In genomic region chr2:110090164-110090563, GRCh38 we compare ENCODE assay signal across 7 cellular contexts. TPM values are rescaled to one million over a fixed set of nuclear protein-coding genes. Genes with fewer than 3 reads are reported as not detected.
"Had no signal": no experiment of that assay in that cellular context is flagged by ENCODE, and none has a peak within 500 bp of the region (broad histone marks: within the 10 kb centered on the region; RNA-seq: fewer than 3 reads in every experiment).

No MANE protein-coding gene starts in this region.

RNA-seq across cellular contexts. Expression of gene MALL, which starts 25.5 kb away (rescaled TPM):
- total RNA-seq: activated B cell treated with CpG ODN at 0.5 μM for 24 hours; activated CD4-positive, alpha-beta memory T cell treated with anti-CD3 and anti-CD28 coated beads, Interleukin-2, amount 10 ng/mL, durations not matched to agents 7 days and 5 days; activated CD8-positive, alpha-beta memory T cell treated with anti-CD3 and anti-CD28 coated beads, Interleukin-2, amount 10 ng/mL, durations not matched to agents 7 days and 5 days; activated CD8-positive, alpha-beta T cell treated with anti-CD3 and anti-CD28 coated beads for 36 hours; activated CD8-positive, alpha-beta T cell treated with anti-CD3 and anti-CD28 coated beads, Interleukin-2, amount 10 ng/mL, durations not matched to agents 7 days and 5 days; T-helper 1 cell treated with Interleukin-12 subunit alpha and Interleukin-12 subunit beta and Interleukin-4 antibody, amounts not matched to agents 30 ng/mL and 1 ng/mL, for 36 hours; T-helper 2 cell treated with Interferon-gamma antibody and Interleukin-4, amounts not matched to agents 100 ng/mL and 5 ng/mL, for 36 hours had no signal
